ENCODE assay signal across 30 cellular contexts in genomic region chr5:119751734-119752094, GRCh38.
"Had no signal": no experiment of that assay in that cellular context is flagged by ENCODE, and none has a peak within 500 bp of the region (broad histone marks: within the 10 kb centered on the region; RNA-seq: fewer than 3 reads in every experiment).

No MANE protein-coding gene starts in this region.

- DNase-seq: Karpas-422, KBM-7, MM.1S, MV-4-11, NCI-H1092, NCI-H1105, NCI-H1417 treated with DMSO at 0.1 percent for 48 hours, NCI-H1436 treated with DMSO at 0.1 percent for 48 hours, NCI-H1694 treated with DMSO at 0.1 percent for 48 hours, NCI-H187 treated with DMSO at 0.1 percent for 48 hours, NCI-H2029 treated with DMSO at 0.1 percent for 48 hours, NCI-H2081 treated with DMSO at 0.1 percent for 48 hours, NCI-H2107, NCI-H2171, NCI-H226, NCI-H446 treated with DMSO at 0.1 percent for 48 hours, NCI-H510A, NCI-H524, NCI-H526, NCI-H69, NCI-H82, PC-9, Right ventricle myocardium superior, RPMI8226, SHP77 treated with DMSO at 0.1 percent for 48 hours, SK-N-SH, SW 1271, T-helper 1 cell had no signal

- H3K27ac ChIP-seq: KMS-11, PC-9, SJSA1 had no signal
